21 cellular contexts compared by ENCODE assay signal in the genomic region with DNA sequence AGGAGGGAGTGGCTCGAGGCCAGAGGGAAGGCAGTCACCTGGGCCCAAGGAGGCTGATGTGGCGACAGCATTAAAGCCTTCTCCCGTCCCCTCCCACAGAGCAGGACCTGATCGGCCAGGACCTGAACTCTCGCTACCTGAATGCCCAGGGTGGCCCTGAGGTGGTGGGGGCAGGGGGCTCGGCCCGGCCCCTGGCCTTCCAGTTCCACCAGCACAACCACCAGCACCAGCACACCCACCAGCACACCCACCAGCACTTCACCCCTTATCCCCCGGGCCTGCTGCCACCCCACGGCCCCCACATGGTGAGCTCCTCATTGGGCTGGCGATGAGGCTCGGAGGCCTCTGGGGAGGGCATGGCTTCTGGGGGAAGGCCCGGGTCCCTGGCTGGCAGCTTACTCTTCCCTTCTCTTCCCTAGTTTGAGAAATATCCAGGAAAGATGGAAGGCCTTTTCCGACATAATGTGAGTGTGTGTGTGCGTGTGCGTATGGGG.
"Had no signal": no experiment of that assay in that cellular context is flagged by ENCODE, and none has a peak within 500 bp of the region (broad histone marks: within the 10 kb centered on the region; RNA-seq: fewer than 3 reads in every experiment).

No MANE protein-coding gene starts in this region.

- H3K9me3 ChIP-seq: body of pancreas, gastrocnemius medialis, lower lobe of right lung, stomach, upper lobe of left lung had no signal

- DNase-seq: activated B cell treated with CpG ODN at 0.5 μM for 24 hours; activated CD4-positive, alpha-beta T cell treated with anti-CD3 and anti-CD28 coated beads, Interleukin-2, amount 10 ng/mL, durations not matched to agents 7 days and 5 days; activated CD8-positive, alpha-beta memory T cell treated with anti-CD3 and anti-CD28 coated beads for 24 hours; activated CD8-positive, alpha-beta memory T cell treated with anti-CD3 and anti-CD28 coated beads, Interleukin-2, amount 50 U/mL, for 48 hours; body of pancreas; gastrocnemius medialis; lower lobe of right lung; midbrain; occipital lobe; retina; stimulated activated CD4-positive, alpha-beta T cell treated with anti-CD3 and anti-CD28 coated beads, Interleukin-12 subunit alpha, Interleukin-12 subunit beta, amount 100 ng/mL, for 4 hours; stimulated activated CD4-positive, alpha-beta T cell treated with anti-CD3 and anti-CD28 coated beads, Interleukin-1b, Interleukin-23, amount 100 ng/mL, for 48 hours; stimulated activated CD8-positive, alpha-beta memory T cell treated with anti-CD3 and anti-CD28 coated beads, Interleukin-4, amount 100 ng/mL, for 48 hours; stomach; T-cell; T-helper 9 cell; upper lobe of left lung had no signal

- FAIRE-seq: colon, keratinocyte had no signal

- H3K9me3 Mint-ChIP-seq: activated B cell treated with CpG ODN at 0.5 μM for 24 hours; activated CD4-positive, alpha-beta T cell treated with anti-CD3 and anti-CD28 coated beads, Interleukin-2, amount 10 ng/mL, durations not matched to agents 7 days and 5 days; nephron; T-cell had no signal

- H3K4me3 Mint-ChIP-seq: activated B cell treated with CpG ODN at 0.5 μM for 24 hours; activated CD4-positive, alpha-beta T cell treated with anti-CD3 and anti-CD28 coated beads, Interleukin-2, amount 10 ng/mL, durations not matched to agents 7 days and 5 days; nephron had no signal

- ATAC-seq: body of pancreas, gastrocnemius medialis, lower lobe of right lung, T-cell had no signal

- H3K27me3 Mint-ChIP-seq: activated B cell treated with CpG ODN at 0.5 μM for 24 hours; activated CD4-positive, alpha-beta T cell treated with anti-CD3 and anti-CD28 coated beads, Interleukin-2, amount 10 ng/mL, durations not matched to agents 7 days and 5 days; activated naive CD8-positive, alpha-beta T cell; T-cell had no signal

- H3K27ac Mint-ChIP-seq: activated B cell treated with CpG ODN at 0.5 μM for 24 hours, nephron had no signal
